35 cellular contexts compared by ENCODE assay signal in the genomic region with DNA sequence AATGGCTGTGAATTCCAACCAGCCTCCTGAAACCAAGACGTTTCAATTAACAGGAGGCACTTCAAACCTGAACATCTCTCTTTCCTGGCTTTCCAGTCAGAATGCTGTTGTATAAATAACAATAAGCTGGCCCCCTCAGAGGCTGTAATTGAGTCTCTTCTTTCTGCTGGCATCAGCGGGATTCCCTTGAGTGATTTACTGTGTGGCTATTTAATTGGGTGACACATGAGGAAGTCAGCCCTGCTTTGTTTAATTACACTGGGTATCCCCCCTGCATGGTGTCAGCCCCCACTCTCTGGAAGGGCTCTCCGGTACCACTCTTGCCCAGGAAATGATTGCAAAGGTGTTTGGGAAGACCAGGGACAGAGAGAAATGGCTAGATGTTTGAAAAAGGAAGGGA.
"Had no signal": no experiment of that assay in that cellular context is flagged by ENCODE, and none has a peak within 500 bp of the region (broad histone marks: within the 10 kb centered on the region; RNA-seq: fewer than 3 reads in every experiment).

No MANE protein-coding gene starts in this region.

- H3K36me3 Mint-ChIP-seq: activated naive CD8-positive, alpha-beta T cell treated with anti-CD3 and anti-CD28 coated beads for 36 hours; brain; mesothelial cell of epicardium; naive B cell; stimulated activated memory B cell treated with anti-CD40 and anti-IgM and Interleukin-4, amounts not matched to agents 10 μg/mL and 1 μg/mL and 100 μg/mL, for 72 hours had no signal

- H3K36me3 ChIP-seq: adrenal gland, cardiac muscle cell, colonic mucosa, gastrocnemius medialis, pancreas, upper lobe of left lung, vagina had no signal

- FAIRE-seq: keratinocyte, pancreas had no signal

- H3K4me1 Mint-ChIP-seq: activated naive CD8-positive, alpha-beta T cell treated with anti-CD3 and anti-CD28 coated beads for 36 hours; mesothelial cell of epicardium; naive B cell; stimulated activated memory B cell treated with anti-CD40 and anti-IgM and Interleukin-4, amounts not matched to agents 10 μg/mL and 1 μg/mL and 100 μg/mL, for 72 hours; stimulated activated naive CD8-positive, alpha-beta T cell treated with anti-CD3 and anti-CD28 coated beads, Interleukin-15, amount 100 ng/mL, for 72 hours had no signal

- H3K4me1 ChIP-seq: adrenal gland, colonic mucosa, gastrocnemius medialis, pancreas, psoas muscle, upper lobe of left lung, vagina had no signal

- H3K27ac ChIP-seq: adrenal gland, cardiac muscle cell, colonic mucosa, gastrocnemius medialis, hepatocyte, pancreas, psoas muscle, upper lobe of left lung, vagina had no signal

- H3K9me3 Mint-ChIP-seq: activated naive CD4-positive, alpha-beta T cell treated with anti-CD3 and anti-CD28 coated beads for 36 hours; activated naive CD8-positive, alpha-beta T cell treated with anti-CD3 and anti-CD28 coated beads for 36 hours; activated T-helper 1 cell treated with anti-CD3 and anti-CD28 coated beads, Interleukin-12 subunit alpha, Interleukin-12 subunit beta, Interleukin-2, Interleukin-4 antibody, amounts not matched to agents 30 ng/mL and 10 ng/mL and 1 ng/mL, durations not matched to agents 14 hours and 24 hours and 36 hours; brain; mesothelial cell of epicardium; T-helper 2 cell treated with Interferon-gamma antibody and Interleukin-4, amounts not matched to agents 5 μg/mL and 100 μg/mL, for 36 hours had no signal

- H3K4me3 ChIP-seq: adrenal gland, cardiac muscle cell, colonic mucosa, gastrocnemius medialis, hepatocyte, pancreas, psoas muscle, smooth muscle cell, upper lobe of left lung, vagina had no signal

- H3K4me3 Mint-ChIP-seq: activated naive CD4-positive, alpha-beta T cell treated with anti-CD3 and anti-CD28 coated beads for 36 hours; activated naive CD8-positive, alpha-beta T cell treated with anti-CD3 and anti-CD28 coated beads for 36 hours; activated T-helper 1 cell treated with anti-CD3 and anti-CD28 coated beads, Interleukin-12 subunit alpha, Interleukin-12 subunit beta, Interleukin-2, Interleukin-4 antibody, amounts not matched to agents 30 ng/mL and 10 ng/mL and 1 ng/mL, durations not matched to agents 14 hours and 24 hours and 36 hours; brain; mesothelial cell of epicardium; naive B cell; stimulated activated memory B cell treated with anti-CD40 and anti-IgM and Interleukin-4, amounts not matched to agents 10 μg/mL and 1 μg/mL and 100 μg/mL, for 72 hours; stimulated activated naive CD8-positive, alpha-beta T cell treated with anti-CD3 and anti-CD28 coated beads, Interleukin-15, amount 100 ng/mL, for 72 hours; T-helper 2 cell treated with Interferon-gamma antibody and Interleukin-4, amounts not matched to agents 5 μg/mL and 100 μg/mL, for 36 hours had no signal

- H3K27me3 ChIP-seq: adrenal gland, cardiac muscle cell, colonic mucosa, gastrocnemius medialis, upper lobe of left lung, vagina had no signal

- H3K27me3 Mint-ChIP-seq: stimulated activated naive CD8-positive, alpha-beta T cell treated with anti-CD3 and anti-CD28 coated beads, Interleukin-15, amount 100 ng/mL, for 72 hours had no signal

- H3K9me3 ChIP-seq: adrenal gland, colonic mucosa, gastrocnemius medialis, pancreas, psoas muscle, upper lobe of left lung, vagina had no signal

- ATAC-seq: gastrocnemius medialis; left cardiac atrium; pancreas; psoas muscle; stimulated activated memory B cell treated with anti-CD40 and anti-IgM and Interleukin-4, amounts not matched to agents 10 μg/mL and 1 μg/mL and 100 μg/mL, for 72 hours; stimulated activated naive CD8-positive, alpha-beta T cell treated with anti-CD3 and anti-CD28 coated beads, Interleukin-15, amount 100 ng/mL, for 72 hours had no signal

- DNase-seq: activated CD4-positive, alpha-beta T cell treated with anti-CD3 and anti-CD28 coated beads for 4 hours; activated CD4-positive, alpha-beta T cell treated with anti-CD3 and anti-CD28 coated beads, Interleukin-2, amount 50 U/mL, for 4 hours; activated effector memory CD4-positive, alpha-beta T cell treated with anti-CD3 and anti-CD28 coated beads, Interleukin-2, amount 50 U/mL, for 16 hours; activated naive CD4-positive, alpha-beta T cell treated with anti-CD3 and anti-CD28 coated beads for 36 hours; activated naive CD8-positive, alpha-beta T cell treated with anti-CD3 and anti-CD28 coated beads for 36 hours; adrenal gland; aorta; cerebellar nuclear complex; colonic mucosa; effector memory CD4-positive, alpha-beta T cell; erythroblast; gastrocnemius medialis; glutamatergic neuron; left cardiac atrium; mammary epithelial cell; naive B cell; nucleus accumbens; pancreas; psoas muscle; stimulated activated CD4-positive, alpha-beta T cell treated with anti-CD3 and anti-CD28 coated beads, Interleukin-1b, Interleukin-23, amount 100 ng/mL, for 48 hours; stimulated activated CD4-positive, alpha-beta T cell treated with anti-CD3 and anti-CD28 coated beads, Interleukin-4, amount 100 ng/mL, for 4 hours; stimulated activated CD8-positive, alpha-beta memory T cell treated with anti-CD3 and anti-CD28 coated beads, Interleukin-4, amount 100 ng/mL, for 48 hours; stimulated activated naive CD8-positive, alpha-beta T cell treated with anti-CD3 and anti-CD28 coated beads, Interleukin-15, amount 100 ng/mL, for 72 hours; substantia nigra; upper lobe of left lung had no signal

- H3K27ac Mint-ChIP-seq: activated naive CD4-positive, alpha-beta T cell treated with anti-CD3 and anti-CD28 coated beads for 36 hours; activated naive CD8-positive, alpha-beta T cell treated with anti-CD3 and anti-CD28 coated beads for 36 hours; activated T-helper 1 cell treated with anti-CD3 and anti-CD28 coated beads, Interleukin-12 subunit alpha, Interleukin-12 subunit beta, Interleukin-2, Interleukin-4 antibody, amounts not matched to agents 30 ng/mL and 10 ng/mL and 1 ng/mL, durations not matched to agents 14 hours and 24 hours and 36 hours; mesothelial cell of epicardium; stimulated activated memory B cell treated with anti-CD40 and anti-IgM and Interleukin-4, amounts not matched to agents 10 μg/mL and 1 μg/mL and 100 μg/mL, for 72 hours; stimulated activated naive CD8-positive, alpha-beta T cell treated with anti-CD3 and anti-CD28 coated beads, Interleukin-15, amount 100 ng/mL, for 72 hours; T-helper 2 cell treated with Interferon-gamma antibody and Interleukin-4, amounts not matched to agents 5 μg/mL and 100 μg/mL, for 36 hours had no signal
